In the genomic region with DNA sequence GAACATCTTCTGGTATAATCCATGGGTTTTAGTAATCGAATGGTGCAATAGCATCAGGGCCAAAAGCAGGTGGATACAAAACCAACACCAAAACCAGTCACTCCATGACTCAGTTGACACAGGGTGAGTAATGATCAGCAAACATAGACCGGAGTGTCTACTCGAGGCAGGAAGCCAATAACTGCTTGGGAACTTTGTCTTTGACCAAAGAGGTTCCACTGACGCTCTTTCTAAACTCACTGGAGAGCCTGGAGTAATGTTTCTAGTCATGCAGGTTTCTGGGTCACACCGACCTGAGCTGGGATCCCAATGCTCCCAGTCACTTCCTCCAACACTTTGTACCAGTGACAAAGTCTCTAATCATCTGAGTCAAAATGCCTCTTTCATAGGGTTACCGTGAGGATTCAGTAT, we compare ENCODE assay signal across 1 cellular context.
A peak's percentile ranks its signal among the peaks of the same experiment; 100 is the strongest.
TF ChIP-seq lines count a peak whose summit lies in the region.

No MANE protein-coding gene starts in this region.

TF ChIP-seq in A549, 52 proteins besides CTCF, POLR2A, EP300 and RAD21 (continued from another document):
- TF ChIP-seq ZFP36 (IDR thresholded peaks at IDR 0.05; ENCODE audit: borderline replicate concordance, partially characterized antibody), result no peak
- no peak for TF ChIP-seq KDM1A (IDR thresholded peaks at IDR 0.05; ENCODE audit: low read depth)
- TF ChIP-seq FOXS1 (CRISPR knock-in tag; IDR thresholded peaks at IDR 0.05), result no peak
- no peak for TF ChIP-seq POLR2AphosphoS2 (conservative IDR thresholded peaks at IDR 0.05; ENCODE audit: low read length)
- TF ChIP-seq FOSL2 (IDR thresholded peaks at IDR 0.05), result peak; percentile 98
- TF ChIP-seq FOSL2 (CRISPR knock-in tag; IDR thresholded peaks at IDR 0.05), result peak; percentile 97
- TF ChIP-seq, protein P1, sequence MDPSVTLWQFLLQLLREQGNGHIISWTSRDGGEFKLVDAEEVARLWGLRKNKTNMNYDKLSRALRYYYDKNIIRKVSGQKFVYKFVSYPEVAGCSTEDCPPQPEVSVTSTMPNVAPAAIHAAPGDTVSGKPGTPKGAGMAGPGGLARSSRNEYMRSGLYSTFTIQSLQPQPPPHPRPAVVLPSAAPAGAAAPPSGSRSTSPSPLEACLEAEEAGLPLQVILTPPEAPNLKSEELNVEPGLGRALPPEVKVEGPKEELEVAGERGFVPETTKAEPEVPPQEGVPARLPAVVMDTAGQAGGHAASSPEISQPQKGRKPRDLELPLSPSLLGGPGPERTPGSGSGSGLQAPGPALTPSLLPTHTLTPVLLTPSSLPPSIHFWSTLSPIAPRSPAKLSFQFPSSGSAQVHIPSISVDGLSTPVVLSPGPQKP (IDR thresholded peaks at IDR 0.05; ENCODE audit: low read depth, low read length), result no peak
- no peak for TF ChIP-seq HEYL (CRISPR knock-in tag; IDR thresholded peaks at IDR 0.05)
- TF ChIP-seq, protein P2, sequence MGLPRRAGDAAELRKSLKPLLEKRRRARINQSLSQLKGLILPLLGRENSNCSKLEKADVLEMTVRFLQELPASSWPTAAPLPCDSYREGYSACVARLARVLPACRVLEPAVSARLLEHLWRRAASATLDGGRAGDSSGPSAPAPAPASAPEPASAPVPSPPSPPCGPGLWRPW (IDR thresholded peaks at IDR 0.05), result 0 out of 2 replicates have a peak, but pooled peaks have one; percentile 31
- no peak for TF ChIP-seq HDAC2 (IDR thresholded peaks at IDR 0.05)
- no peak for TF ChIP-seq CBX8 (IDR thresholded peaks at IDR 0.05)
- no peak for TF ChIP-seq CHD4 (IDR thresholded peaks at IDR 0.05; ENCODE audit: borderline replicate concordance)
- TF ChIP-seq, protein P3, sequence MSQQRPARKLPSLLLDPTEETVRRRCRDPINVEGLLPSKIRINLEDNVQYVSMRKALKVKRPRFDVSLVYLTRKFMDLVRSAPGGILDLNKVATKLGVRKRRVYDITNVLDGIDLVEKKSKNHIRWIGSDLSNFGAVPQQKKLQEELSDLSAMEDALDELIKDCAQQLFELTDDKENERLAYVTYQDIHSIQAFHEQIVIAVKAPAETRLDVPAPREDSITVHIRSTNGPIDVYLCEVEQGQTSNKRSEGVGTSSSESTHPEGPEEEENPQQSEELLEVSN (IDR thresholded peaks at IDR 0.05; ENCODE audit: borderline replicate concordance, low read depth), result no peak
- TF ChIP-seq MAZ (IDR thresholded peaks at IDR 0.05; ENCODE audit: borderline replicate concordance, low read depth, low read length), result no peak
- no peak for TF ChIP-seq EHF (CRISPR knock-in tag; IDR thresholded peaks at IDR 0.05)
- no peak for TF ChIP-seq ZNF302 (CRISPR knock-in tag; IDR thresholded peaks at IDR 0.05)
- TF ChIP-seq NR3C1 (IDR thresholded peaks at IDR 0.05), result no peak
- TF ChIP-seq NFE2L2 (conservative IDR thresholded peaks at IDR 0.05; ENCODE audit: low read length), result no peak
- TF ChIP-seq CHD2 (IDR thresholded peaks at IDR 0.05; ENCODE audit: low read length, partially characterized antibody), result no peak
- TF ChIP-seq ESRRA (IDR thresholded peaks at IDR 0.05; ENCODE audit: borderline replicate concordance, low read length), result no peak
- TF ChIP-seq, protein P4, sequence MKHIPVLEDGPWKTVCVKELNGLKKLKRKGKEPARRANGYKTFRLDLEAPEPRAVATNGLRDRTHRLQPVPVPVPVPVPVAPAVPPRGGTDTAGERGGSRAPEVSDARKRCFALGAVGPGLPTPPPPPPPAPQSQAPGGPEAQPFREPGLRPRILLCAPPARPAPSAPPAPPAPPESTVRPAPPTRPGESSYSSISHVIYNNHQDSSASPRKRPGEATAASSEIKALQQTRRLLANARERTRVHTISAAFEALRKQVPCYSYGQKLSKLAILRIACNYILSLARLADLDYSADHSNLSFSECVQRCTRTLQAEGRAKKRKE (CRISPR knock-in tag; IDR thresholded peaks at IDR 0.05; ENCODE audit: low read depth), result no peak
- TF ChIP-seq NPAS2 (CRISPR knock-in tag; IDR thresholded peaks at IDR 0.05; ENCODE audit: borderline replicate concordance), result no peak
- no peak for TF ChIP-seq EHMT2 (IDR thresholded peaks at IDR 0.05; ENCODE audit: low read depth)
- no peak for TF ChIP-seq TP53 (CRISPR knock-in tag; IDR thresholded peaks at IDR 0.05)
- TF ChIP-seq, protein P5, sequence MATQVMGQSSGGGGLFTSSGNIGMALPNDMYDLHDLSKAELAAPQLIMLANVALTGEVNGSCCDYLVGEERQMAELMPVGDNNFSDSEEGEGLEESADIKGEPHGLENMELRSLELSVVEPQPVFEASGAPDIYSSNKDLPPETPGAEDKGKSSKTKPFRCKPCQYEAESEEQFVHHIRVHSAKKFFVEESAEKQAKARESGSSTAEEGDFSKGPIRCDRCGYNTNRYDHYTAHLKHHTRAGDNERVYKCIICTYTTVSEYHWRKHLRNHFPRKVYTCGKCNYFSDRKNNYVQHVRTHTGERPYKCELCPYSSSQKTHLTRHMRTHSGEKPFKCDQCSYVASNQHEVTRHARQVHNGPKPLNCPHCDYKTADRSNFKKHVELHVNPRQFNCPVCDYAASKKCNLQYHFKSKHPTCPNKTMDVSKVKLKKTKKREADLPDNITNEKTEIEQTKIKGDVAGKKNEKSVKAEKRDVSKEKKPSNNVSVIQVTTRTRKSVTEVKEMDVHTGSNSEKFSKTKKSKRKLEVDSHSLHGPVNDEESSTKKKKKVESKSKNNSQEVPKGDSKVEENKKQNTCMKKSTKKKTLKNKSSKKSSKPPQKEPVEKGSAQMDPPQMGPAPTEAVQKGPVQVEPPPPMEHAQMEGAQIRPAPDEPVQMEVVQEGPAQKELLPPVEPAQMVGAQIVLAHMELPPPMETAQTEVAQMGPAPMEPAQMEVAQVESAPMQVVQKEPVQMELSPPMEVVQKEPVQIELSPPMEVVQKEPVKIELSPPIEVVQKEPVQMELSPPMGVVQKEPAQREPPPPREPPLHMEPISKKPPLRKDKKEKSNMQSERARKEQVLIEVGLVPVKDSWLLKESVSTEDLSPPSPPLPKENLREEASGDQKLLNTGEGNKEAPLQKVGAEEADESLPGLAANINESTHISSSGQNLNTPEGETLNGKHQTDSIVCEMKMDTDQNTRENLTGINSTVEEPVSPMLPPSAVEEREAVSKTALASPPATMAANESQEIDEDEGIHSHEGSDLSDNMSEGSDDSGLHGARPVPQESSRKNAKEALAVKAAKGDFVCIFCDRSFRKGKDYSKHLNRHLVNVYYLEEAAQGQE (IDR thresholded peaks at IDR 0.05), result no peak
- no peak for TF ChIP-seq RARB (CRISPR knock-in tag; IDR thresholded peaks at IDR 0.05)
- no peak for TF ChIP-seq KDM5A (IDR thresholded peaks at IDR 0.05)
- TF ChIP-seq, protein P6, sequence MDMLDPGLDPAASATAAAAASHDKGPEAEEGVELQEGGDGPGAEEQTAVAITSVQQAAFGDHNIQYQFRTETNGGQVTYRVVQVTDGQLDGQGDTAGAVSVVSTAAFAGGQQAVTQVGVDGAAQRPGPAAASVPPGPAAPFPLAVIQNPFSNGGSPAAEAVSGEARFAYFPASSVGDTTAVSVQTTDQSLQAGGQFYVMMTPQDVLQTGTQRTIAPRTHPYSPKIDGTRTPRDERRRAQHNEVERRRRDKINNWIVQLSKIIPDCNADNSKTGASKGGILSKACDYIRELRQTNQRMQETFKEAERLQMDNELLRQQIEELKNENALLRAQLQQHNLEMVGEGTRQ (IDR thresholded peaks at IDR 0.05), result no peak
- no peak for TF ChIP-seq RNF2 (IDR thresholded peaks at IDR 0.05; ENCODE audit: borderline replicate concordance, low read depth)
- no peak for TF ChIP-seq SMC3 (IDR thresholded peaks at IDR 0.05)
- TF ChIP-seq CEBPB (IDR thresholded peaks at IDR 0.05), result peak; percentile 84 to 86
- TF ChIP-seq MYC (IDR thresholded peaks at IDR 0.05; ENCODE audit: borderline replicate concordance, low read length), result no peak
- TF ChIP-seq SREBF2 (IDR thresholded peaks at IDR 0.05), result no peak
- no peak for TF ChIP-seq TFCP2L1 (CRISPR knock-in tag; IDR thresholded peaks at IDR 0.05)
- peak; percentile 89; the same call in 1 of the 2 replicates for TF ChIP-seq HOXB5 (CRISPR knock-in tag; IDR thresholded peaks at IDR 0.05)
- TF ChIP-seq ZSCAN20 (CRISPR knock-in tag; IDR thresholded peaks at IDR 0.05), result no peak
- no peak for TF ChIP-seq PHF8 (IDR thresholded peaks at IDR 0.05; ENCODE audit: borderline replicate concordance, low read depth)
- TF ChIP-seq, protein P7, sequence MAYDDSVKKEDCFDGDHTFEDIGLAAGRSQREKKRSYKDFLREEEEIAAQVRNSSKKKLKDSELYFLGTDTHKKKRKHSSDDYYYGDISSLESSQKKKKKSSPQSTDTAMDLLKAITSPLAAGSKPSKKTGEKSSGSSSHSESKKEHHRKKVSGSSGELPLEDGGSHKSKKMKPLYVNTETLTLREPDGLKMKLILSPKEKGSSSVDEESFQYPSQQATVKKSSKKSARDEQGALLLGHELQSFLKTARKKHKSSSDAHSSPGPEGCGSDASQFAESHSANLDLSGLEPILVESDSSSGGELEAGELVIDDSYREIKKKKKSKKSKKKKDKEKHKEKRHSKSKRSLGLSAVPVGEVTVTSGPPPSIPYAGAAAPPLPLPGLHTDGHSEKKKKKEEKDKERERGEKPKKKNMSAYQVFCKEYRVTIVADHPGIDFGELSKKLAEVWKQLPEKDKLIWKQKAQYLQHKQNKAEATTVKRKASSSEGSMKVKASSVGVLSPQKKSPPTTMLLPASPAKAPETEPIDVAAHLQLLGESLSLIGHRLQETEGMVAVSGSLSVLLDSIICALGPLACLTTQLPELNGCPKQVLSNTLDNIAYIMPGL (CRISPR knock-in tag; IDR thresholded peaks at IDR 0.05; ENCODE audit: borderline replicate concordance), result no peak
- no peak for TF ChIP-seq CBX2 (IDR thresholded peaks at IDR 0.05; ENCODE audit: borderline replicate concordance, low read depth)
- no peak for TF ChIP-seq HOXA7 (CRISPR knock-in tag; IDR thresholded peaks at IDR 0.05)
- TF ChIP-seq FOSB (CRISPR knock-in tag; IDR thresholded peaks at IDR 0.05), result no peak
- peak; percentile 56; the same call in 1 of the 2 replicates for TF ChIP-seq GATA3 (IDR thresholded peaks at IDR 0.05; ENCODE audit: borderline replicate concordance)
- no peak for TF ChIP-seq RCOR1 (IDR thresholded peaks at IDR 0.05; ENCODE audit: low read depth, low read length)
- TF ChIP-seq BHLHE40 (IDR thresholded peaks at IDR 0.05; ENCODE audit: low read depth, low read length), result no peak
TF ChIP-seq in A549: peak in this region for 9.
